Comparison of ENCODE assay signal across 1 cellular context in genomic region chr20:50298554-50299324, GRCh38.
A peak's percentile ranks its signal among the peaks of the same experiment; 100 is the strongest.
TF ChIP-seq lines count a peak whose summit lies in the region.

No MANE protein-coding gene starts in this region.

TF ChIP-seq in K562, 482 proteins besides CTCF, POLR2A, EP300 and RAD21 (continued from another document and continues in another):
- TF ChIP-seq ZNF311 (CRISPR knock-in tag; IDR thresholded peaks at IDR 0.05), result no peak
- TF ChIP-seq MAFF (IDR thresholded peaks at IDR 0.05; ENCODE audit: low read length), result no peak
- peak; percentile 86 for TF ChIP-seq HDAC2 (IDR thresholded peaks at IDR 0.05)
- TF ChIP-seq TCF7L2 (IDR thresholded peaks at IDR 0.05; ENCODE audit: low read depth, low read length), result no peak
- peak; percentile 79 for TF ChIP-seq NFIC (IDR thresholded peaks at IDR 0.05)
- no peak for TF ChIP-seq ZNF277 (CRISPR knock-in tag; IDR thresholded peaks at IDR 0.05; ENCODE audit: borderline replicate concordance)
- no peak for TF ChIP-seq MAFK (IDR thresholded peaks at IDR 0.05; ENCODE audit: low read length)
- no peak for TF ChIP-seq SMC3 (conservative IDR thresholded peaks at IDR 0.05; ENCODE audit: insufficient read depth, low read depth, low read length)
- no peak for TF ChIP-seq ZNF232 (CRISPR knock-in tag; IDR thresholded peaks at IDR 0.05)
- no peak for TF ChIP-seq SP2 (IDR thresholded peaks at IDR 0.05; ENCODE audit: extremely low read depth, low read depth, low read length, poor library complexity, severe bottlenecking)
- TF ChIP-seq RBM25 (IDR thresholded peaks at IDR 0.05; ENCODE audit: low read depth, low read length, severe bottlenecking), result no peak
- TF ChIP-seq TCFL5 (CRISPR knock-in tag; conservative IDR thresholded peaks at IDR 0.05), result no peak
- TF ChIP-seq LCOR (CRISPR knock-in tag; IDR thresholded peaks at IDR 0.05), result no peak
- TF ChIP-seq BCL6 (CRISPR knock-in tag; IDR thresholded peaks at IDR 0.05), result 0 out of 2 replicates have a peak, but pooled peaks have one; percentile 65
- no peak for TF ChIP-seq ZNF511 (CRISPR knock-in tag; IDR thresholded peaks at IDR 0.05)
- no peak for TF ChIP-seq CBX5 (IDR thresholded peaks at IDR 0.05; ENCODE audit: borderline replicate concordance, low read depth)
- no peak for TF ChIP-seq SRSF7 (optimal IDR thresholded peaks at IDR 0.05; ENCODE audit: low read depth, low read length)
- peak; percentile 25 to 57; a peak in 1 of 4 replicates for TF ChIP-seq TBL1XR1 (IDR thresholded peaks at IDR 0.05; ENCODE audit: low read length in 2 of 2)
- 0 out of 2 replicates have a peak, but pooled peaks have one; percentile 42 for TF ChIP-seq SP1 (CRISPR knock-in tag; IDR thresholded peaks at IDR 0.05)
- peak; percentile 90 for TF ChIP-seq KLF16 (IDR thresholded peaks at IDR 0.05)
- peak; percentile 85 for TF ChIP-seq POLR2AphosphoS5 (IDR thresholded peaks at IDR 0.05; ENCODE audit: control insufficient read depth, insufficient read depth, low read depth, low read length)
- TF ChIP-seq PYGO2 (tag; IDR thresholded peaks at IDR 0.05), result no peak
- no peak for TF ChIP-seq POLR2AphosphoS2 (IDR thresholded peaks at IDR 0.05; ENCODE audit: low read length)
- TF ChIP-seq HOMEZ (CRISPR knock-in tag; IDR thresholded peaks at IDR 0.05), result no peak
- peak in 1 of 2 experiments; percentile 41; a peak in 1 of 4 replicates for TF ChIP-seq TEAD1 (CRISPR knock-in tag; IDR thresholded peaks at IDR 0.05)
- no peak for TF ChIP-seq MEF2A (IDR thresholded peaks at IDR 0.05; ENCODE audit: control insufficient read depth, low read depth, low read length)
- peak; percentile 91 for TF ChIP-seq MYC (IDR thresholded peaks at IDR 0.05; ENCODE audit: low read depth, low read length)
- no peak for TF ChIP-seq MYC (CRISPR knock-in tag; IDR thresholded peaks at IDR 0.05; ENCODE audit: borderline replicate concordance, low read depth)
- TF ChIP-seq ZMIZ1 (IDR thresholded peaks at IDR 0.05; ENCODE audit: low read depth in 2 of 2, low read length in 2 of 2), result peak in 1 of 2 experiments; percentile 68; a peak in 2 of 4 replicates
- no peak for TF ChIP-seq ZC3H11A (IDR thresholded peaks at IDR 0.05; ENCODE audit: low read depth, low read length)
- TF ChIP-seq SNAPC5 (CRISPR knock-in tag; IDR thresholded peaks at IDR 0.05), result no peak
- TF ChIP-seq E2F3 (CRISPR knock-in tag; IDR thresholded peaks at IDR 0.05), result no peak
- TF ChIP-seq BHLHE40 (IDR thresholded peaks at IDR 0.05; ENCODE audit: low read length), result no peak
- TF ChIP-seq GATAD2B (IDR thresholded peaks at IDR 0.05; ENCODE audit: borderline replicate concordance), result peak; percentile 95; the same call in 1 of the 2 replicates
- no peak for TF ChIP-seq RBM39 (optimal IDR thresholded peaks at IDR 0.05; ENCODE audit: low read depth, low read length)
- no peak for TF ChIP-seq SRSF1 (IDR thresholded peaks at IDR 0.05; ENCODE audit: low read depth, low read length)
- no peak for TF ChIP-seq ZNF518B (CRISPR knock-in tag; IDR thresholded peaks at IDR 0.05)
- peak; percentile 61; the same call in 1 of the 2 replicates for TF ChIP-seq ZNF384 (IDR thresholded peaks at IDR 0.05; ENCODE audit: low read depth, low read length)
- TF ChIP-seq NCOA1 (IDR thresholded peaks at IDR 0.05; ENCODE audit: low read depth), result 0 out of 2 replicates have a peak, but pooled peaks have one; percentile 48
- peak; percentile 86; the same call in 1 of the 2 replicates for TF ChIP-seq RREB1 (CRISPR knock-in tag; IDR thresholded peaks at IDR 0.05)
- peak; percentile 25 for TF ChIP-seq TAF1 (IDR thresholded peaks at IDR 0.05; ENCODE audit: control insufficient read depth, extremely low read depth, insufficient read depth, low read length, severe bottlenecking)
- no peak; the same call in 1 of the 2 replicates for TF ChIP-seq HEY1 (CRISPR knock-in tag; IDR thresholded peaks at IDR 0.05; ENCODE audit: borderline replicate concordance)
- peak in 1 of 2 experiments; percentile 62; a peak in 1 of 4 replicates for TF ChIP-seq MNT (conservative IDR thresholded peaks at IDR 0.05)
- TF ChIP-seq MCM3 (IDR thresholded peaks at IDR 0.05), result no peak
- TF ChIP-seq SMARCC2 (IDR thresholded peaks at IDR 0.05; ENCODE audit: low read depth), result peak; percentile 73
